9 cellular contexts compared by ENCODE assay signal in the genomic region with DNA sequence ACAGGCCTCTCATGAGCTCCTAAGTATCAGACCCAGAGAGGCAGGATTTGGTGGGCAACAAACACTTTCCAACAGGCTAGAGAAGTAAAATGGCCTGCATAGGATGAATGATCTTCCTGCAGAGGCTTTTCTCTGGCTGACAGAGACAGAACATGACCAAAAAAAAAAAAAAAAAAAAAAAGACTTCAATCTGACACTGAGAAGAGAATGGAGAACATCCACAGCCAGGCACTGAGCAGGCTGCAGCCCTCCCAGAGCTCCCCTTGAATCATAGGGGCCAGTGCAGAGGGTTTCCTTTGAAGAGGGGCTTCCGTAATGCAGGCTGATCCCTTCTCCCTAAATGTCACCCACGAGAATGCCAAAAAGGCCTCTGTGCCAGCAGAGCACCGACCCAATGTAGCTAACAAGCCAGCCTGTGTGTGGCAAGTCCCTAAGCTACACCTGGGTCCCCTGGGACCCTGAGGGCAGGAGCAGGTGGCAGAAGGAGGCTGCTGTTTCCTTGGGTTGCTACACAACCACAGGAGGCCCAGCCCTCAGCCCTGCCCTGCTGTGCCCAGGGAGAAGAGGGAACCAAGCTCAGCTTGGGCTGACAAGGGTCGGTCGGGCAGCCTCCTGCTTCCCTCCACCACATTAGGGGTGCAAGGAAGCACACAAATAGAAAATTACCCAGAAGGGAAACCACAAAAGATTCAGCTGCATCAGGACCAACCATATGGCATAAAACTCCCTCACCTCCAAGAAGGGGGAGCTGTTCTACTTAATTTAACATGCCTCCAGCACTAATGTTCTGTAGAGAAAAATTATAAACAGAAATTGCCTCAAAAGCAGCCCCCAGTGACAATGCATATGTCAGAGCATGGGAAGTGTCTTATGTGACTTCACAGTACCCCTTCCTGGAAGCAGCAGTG.
DNase-seq lines count a peak whose midpoint lies in the region; ATAC-seq lines count a peak whose summit lies in the region.
"Had no signal": no experiment of that assay in that cellular context is flagged by ENCODE, and none has a peak within 500 bp of the region (broad histone marks: within the 10 kb centered on the region; RNA-seq: fewer than 3 reads in every experiment).

No MANE protein-coding gene starts in this region.

- H3K9ac ChIP-seq in SK-N-MC (ENCODE audit: insufficient read length): no peak overlapping the region

- H3K27ac ChIP-seq in SK-N-MC: 0 out of 2 replicates have a peak overlapping the region, but pooled peaks have one; percentile 54

- H3K9me3 ChIP-seq in SK-N-MC (ENCODE audit: low read depth, low read length): no peaks in the 10 kb centered on the region

- peak; percentile 81 for DNase-seq in GF-D8 (lab: John Stamatoyannopoulos, UW)
- DNase-seq in SK-N-MC (ENCODE audit: low read depth, low spot score): no peak
- no peak for DNase-seq in activated CD4-positive, alpha-beta T cell treated with anti-CD3 and anti-CD28 coated beads, Interleukin-2, amount 50 U/mL, for 48 hours
- DNase-seq in NCI-H146 (lab: John Stamatoyannopoulos, UW): no peak
- DNase-seq in SHP77 treated with DMSO at 0.1 percent for 48 hours (lab: John Stamatoyannopoulos, UW): no peak
- no peak for DNase-seq in activated CD4-positive, CD25-positive, alpha-beta regulatory T cell treated with anti-CD3 and anti-CD28 coated beads, Interleukin-2, amount 50 U/mL, for 72 hours
- DNase-seq: NCI-H1930 had no signal

- ATAC-seq in GM21381 (IDR thresholded peaks at IDR 0.05; ENCODE audit: unreplicated experiment) (peak; percentile 74), HG03571 (IDR thresholded peaks at IDR 0.05; ENCODE audit: unreplicated experiment) (peak; percentile 65)

- no peak overlapping the region for H3K4me3 ChIP-seq in SK-N-MC

- H3K36me3 ChIP-seq in SK-N-MC (ENCODE audit: insufficient read depth, low read length): no peaks in the 10 kb centered on the region
